ENCODE assay signal across 17 cellular contexts in genomic region chr14:61532818-61533217, GRCh38.
DNase-seq lines count a peak whose midpoint lies in the region; ATAC-seq, FAIRE-seq and TF ChIP-seq lines count a peak whose summit lies in the region.
"Had no signal": no experiment of that assay in that cellular context is flagged by ENCODE, and none has a peak within 500 bp of the region (broad histone marks: within the 10 kb centered on the region; RNA-seq: fewer than 3 reads in every experiment).

No MANE protein-coding gene starts in this region.

- DNase-seq in stimulated activated naive CD8-positive, alpha-beta T cell treated with anti-CD3 and anti-CD28 coated beads, Interleukin-15, amount 100 ng/mL, for 72 hours = no peak
- no peak for DNase-seq in activated CD8-positive, alpha-beta T cell treated with anti-CD3 and anti-CD28 coated beads for 36 hours
- DNase-seq in urothelium cell line (ENCODE audit: low spot score) (no peak), DMS53 treated with DMSO at 0.1 percent for 48 hours (lab: John Stamatoyannopoulos, UW; ENCODE audit: unreplicated experiment) (no peak)
- DNase-seq: activated CD4-positive, alpha-beta T cell treated with anti-CD3 and anti-CD28 coated beads, Interleukin-2, amount 50 U/mL, for 1 hour; Kasumi-1; NCI-H1105 treated with DMSO at 0.1 percent for 48 hours; NCI-H774; SK-N-SH; stimulated activated CD4-positive, alpha-beta T cell treated with anti-CD3 and anti-CD28 coated beads, Interleukin-4, amount 100 ng/mL, for 1 hour had no signal

- no peak overlapping the region for H3K9ac ChIP-seq in mucosa of rectum (ENCODE audit: low read depth in 1 of 2, low read length in 2 of 2)
- H3K9ac ChIP-seq: SK-N-SH had no signal

- H3K4me1 Mint-ChIP-seq in stimulated activated naive CD8-positive, alpha-beta T cell treated with anti-CD3 and anti-CD28 coated beads, Interleukin-15, Interleukin-2, amounts not matched to agents 100 ng/mL and 50 ng/mL, for 24 hours (ENCODE audit: low read depth) = peaks cover 95% of the 10 kb centered on the region
- peaks cover 93% of the 10 kb centered on the region for H3K4me1 Mint-ChIP-seq in stimulated activated naive CD8-positive, alpha-beta T cell treated with anti-CD3 and anti-CD28 coated beads, Interleukin-15, amount 100 ng/mL, for 72 hours
- H3K4me1 Mint-ChIP-seq in activated CD8-positive, alpha-beta T cell treated with anti-CD3 and anti-CD28 coated beads for 36 hours (ENCODE audit: low read depth) = peaks cover 93% of the 10 kb centered on the region

- peaks cover 4% of the 10 kb centered on the region for H3K9me3 Mint-ChIP-seq in stimulated activated naive CD8-positive, alpha-beta T cell treated with anti-CD3 and anti-CD28 coated beads, Interleukin-15, Interleukin-2, amounts not matched to agents 100 ng/mL and 50 ng/mL, for 24 hours
- H3K9me3 Mint-ChIP-seq in stimulated activated naive CD8-positive, alpha-beta T cell treated with anti-CD3 and anti-CD28 coated beads, Interleukin-15, amount 100 ng/mL, for 72 hours = peaks cover 0 to 11% of the 10 kb centered on the region in 2 donors
- peaks cover 4% of the 10 kb centered on the region for H3K9me3 Mint-ChIP-seq in activated CD8-positive, alpha-beta T cell treated with anti-CD3 and anti-CD28 coated beads for 36 hours

- no peaks in the 10 kb centered on the region for H3K9me3 ChIP-seq in mucosa of rectum (ENCODE audit: control insufficient read depth in 2 of 2, low read length in 2 of 2)
- H3K9me3 ChIP-seq: ascending aorta, SK-N-SH, suprapubic skin had no signal

- peaks cover 43 to 58% of the 10 kb centered on the region in 2 donors for H3K4me1 ChIP-seq in mucosa of rectum (ENCODE audit: control insufficient read depth in 2 of 2, insufficient read depth in 2 of 2, low read length in 2 of 2)

- no peaks in the 10 kb centered on the region for H3K36me3 ChIP-seq in mucosa of rectum (ENCODE audit: control insufficient read depth in 2 of 2, insufficient read depth in 2 of 2, low read length in 2 of 2)
- H3K36me3 ChIP-seq: ascending aorta had no signal

- peak overlapping the region; percentile 46 to 79 for H3K27ac ChIP-seq in mucosa of rectum (ENCODE audit: low read depth in 2 of 2, low read length in 2 of 2)
- H3K27ac ChIP-seq: ascending aorta, suprapubic skin had no signal

- CTCF ChIA-PET in activated CD8-positive, alpha-beta T cell treated with anti-CD3 and anti-CD28 coated beads for 36 hours (lab: Charles Lee) = interaction anchor here (0.8 to 1.5 kb wide), 4 partner anchors 12 to 72 kb away, joined by 3 to 4 read pairs (median 3); no protein-coding TSS in a partner anchor

- no peak overlapping the region for H3K4me3 ChIP-seq in mucosa of rectum (ENCODE audit: low read length in 2 of 2)
- H3K4me3 ChIP-seq: ascending aorta, suprapubic skin had no signal

- H3K27ac Mint-ChIP-seq in stimulated activated naive CD8-positive, alpha-beta T cell treated with anti-CD3 and anti-CD28 coated beads, Interleukin-15, Interleukin-2, amounts not matched to agents 100 ng/mL and 50 ng/mL, for 24 hours = peak overlapping the region; percentile 93
- peak overlapping the region in 1 of 2 donors; percentile 17 for H3K27ac Mint-ChIP-seq in stimulated activated naive CD8-positive, alpha-beta T cell treated with anti-CD3 and anti-CD28 coated beads, Interleukin-15, amount 100 ng/mL, for 72 hours
- peak overlapping the region; percentile 92 for H3K27ac Mint-ChIP-seq in activated CD8-positive, alpha-beta T cell treated with anti-CD3 and anti-CD28 coated beads for 36 hours

- peak; percentile 72 for FAIRE-seq in urothelium cell line (lab: Jason Lieb, UNC)
- FAIRE-seq: endothelial cell of umbilical vein had no signal

- H3K4me3 Mint-ChIP-seq in stimulated activated naive CD8-positive, alpha-beta T cell treated with anti-CD3 and anti-CD28 coated beads, Interleukin-15, Interleukin-2, amounts not matched to agents 100 ng/mL and 50 ng/mL, for 24 hours = no peak overlapping the region
- peak overlapping the region in 1 of 2 donors; percentile 36 for H3K4me3 Mint-ChIP-seq in stimulated activated naive CD8-positive, alpha-beta T cell treated with anti-CD3 and anti-CD28 coated beads, Interleukin-15, amount 100 ng/mL, for 72 hours
- H3K4me3 Mint-ChIP-seq in activated CD8-positive, alpha-beta T cell treated with anti-CD3 and anti-CD28 coated beads for 36 hours = no peak overlapping the region

- peaks cover 90% of the 10 kb centered on the region for H3K36me3 Mint-ChIP-seq in stimulated activated naive CD8-positive, alpha-beta T cell treated with anti-CD3 and anti-CD28 coated beads, Interleukin-15, Interleukin-2, amounts not matched to agents 100 ng/mL and 50 ng/mL, for 24 hours (ENCODE audit: low read depth)
- peaks cover 84% of the 10 kb centered on the region for H3K36me3 Mint-ChIP-seq in activated CD8-positive, alpha-beta T cell treated with anti-CD3 and anti-CD28 coated beads for 36 hours (ENCODE audit: low read depth)

- POLR2A ChIA-PET in activated CD8-positive, alpha-beta T cell treated with anti-CD3 and anti-CD28 coated beads for 36 hours (lab: Charles Lee) = interaction anchor here (1.1 to 1.7 kb wide), 2 partner anchors 8 to 52 kb away, joined by 3 to 7 read pairs; no protein-coding TSS in a partner anchor

- no peaks in the 10 kb centered on the region for H3K27me3 ChIP-seq in mucosa of rectum (ENCODE audit: control insufficient read depth in 2 of 2, insufficient read depth in 2 of 2, low read length in 2 of 2)
- H3K27me3 ChIP-seq: ascending aorta, suprapubic skin had no signal

- ATAC-seq in stimulated activated naive CD8-positive, alpha-beta T cell treated with anti-CD3 and anti-CD28 coated beads, Interleukin-15, amount 100 ng/mL, for 72 hours = no peak
- no peak for ATAC-seq in activated CD8-positive, alpha-beta T cell treated with anti-CD3 and anti-CD28 coated beads for 36 hours
- ATAC-seq in GM21526 (IDR thresholded peaks at IDR 0.05; ENCODE audit: low FRiP score, unreplicated experiment) = no peak
- ATAC-seq in HG03457 (IDR thresholded peaks at IDR 0.05; ENCODE audit: unreplicated experiment) = no peak

- intact Hi-C loops in activated CD8-positive, alpha-beta T cell treated with anti-CD3 and anti-CD28 coated beads for 36 hours (cut with micrococcal nuclease) = no loop called here

- H3K27me3 Mint-ChIP-seq in stimulated activated naive CD8-positive, alpha-beta T cell treated with anti-CD3 and anti-CD28 coated beads, Interleukin-15, Interleukin-2, amounts not matched to agents 100 ng/mL and 50 ng/mL, for 24 hours = no peaks in the 10 kb centered on the region
- H3K27me3 Mint-ChIP-seq in stimulated activated naive CD8-positive, alpha-beta T cell treated with anti-CD3 and anti-CD28 coated beads, Interleukin-15, amount 100 ng/mL, for 72 hours = no peaks in the 10 kb centered on the region
- no peaks in the 10 kb centered on the region for H3K27me3 Mint-ChIP-seq in activated CD8-positive, alpha-beta T cell treated with anti-CD3 and anti-CD28 coated beads for 36 hours

- TF ChIP-seq CTCF in activated CD8-positive, alpha-beta T cell treated with anti-CD3 and anti-CD28 coated beads for 36 hours (IDR thresholded peaks at IDR 0.05) = no peak
